In the genomic region with DNA sequence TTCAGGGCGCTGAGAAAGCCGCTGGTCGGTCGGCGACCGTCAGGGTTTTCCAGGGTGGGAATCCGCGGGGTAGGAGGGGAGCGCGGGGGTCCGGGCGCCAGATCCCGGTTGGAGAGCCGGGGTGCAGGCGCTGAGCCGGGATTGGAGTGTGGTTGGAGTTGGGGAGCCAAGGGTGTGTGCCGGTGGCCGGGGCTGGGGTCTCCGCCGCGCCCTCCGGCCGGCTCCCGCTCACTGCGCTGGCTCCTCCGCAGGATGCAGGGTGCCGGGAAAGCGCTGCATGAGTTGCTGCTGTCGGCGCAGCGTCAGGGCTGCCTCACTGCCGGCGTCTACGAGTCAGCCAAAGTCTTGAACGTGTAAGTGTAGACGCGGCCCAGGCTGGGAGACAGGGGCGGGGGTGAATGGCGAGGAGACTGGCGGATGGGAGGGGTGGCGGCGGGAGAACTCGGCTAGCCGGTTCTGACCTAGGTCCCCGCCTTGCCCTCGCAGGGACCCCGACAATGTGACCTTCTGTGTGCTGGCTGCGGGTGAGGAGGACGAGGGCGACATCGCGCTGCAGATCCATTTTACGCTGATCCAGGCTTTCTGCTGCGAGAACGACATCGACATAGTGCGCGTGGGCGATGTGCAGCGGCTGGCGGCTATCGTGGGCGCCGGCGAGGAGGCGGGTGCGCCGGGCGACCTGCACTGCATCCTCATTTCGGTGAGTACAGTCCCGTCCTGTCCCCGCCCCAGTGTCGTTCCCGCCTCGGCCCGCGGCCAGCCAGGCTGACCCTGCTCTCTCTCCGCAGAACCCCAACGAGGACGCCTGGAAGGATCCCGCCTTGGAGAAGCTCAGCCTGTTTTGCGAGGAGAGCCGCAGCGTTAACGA, we compare ENCODE assay signal across 8 cellular contexts.
DNase-seq lines count a peak whose midpoint lies in the region; FAIRE-seq and TF ChIP-seq lines count a peak whose summit lies in the region.

No MANE protein-coding gene starts in this region.

- H3K27ac ChIP-seq in rectal smooth muscle tissue (ENCODE audit: low read depth, low read length) = peak overlapping the region; percentile 89

- H3K36me3 ChIP-seq in rectal smooth muscle tissue (ENCODE audit: control insufficient read depth, insufficient read depth, low read length) = no peaks in the 10 kb centered on the region

- no peaks in the 10 kb centered on the region for H3K27me3 ChIP-seq in rectal smooth muscle tissue (ENCODE audit: control insufficient read depth, insufficient read depth, low read length)

- FAIRE-seq in urothelium cell line (lab: Jason Lieb, UNC) = no peak

- CTCF ChIA-PET in HEK293T (lab: Yijun Ruan, JAX) = interaction anchor here (0.6 to 1.3 kb wide), 2 partner anchors 10 to 494 kb away, joined by 3 to 4 read pairs; no protein-coding TSS in a partner anchor

- peaks cover 3% of the 10 kb centered on the region for H3K4me1 ChIP-seq in rectal smooth muscle tissue (ENCODE audit: control insufficient read depth, insufficient read depth, low read length)

- DNase-seq in AG08396 (ENCODE audit: low spot score) = peak; percentile 57
- peak; percentile 31 for DNase-seq in HEK293T (ENCODE audit: extremely low spot score)
- DNase-seq in T-helper 22 cell (ENCODE audit: low read depth) = peak; percentile 43
- DNase-seq in astrocyte of the hippocampus (ENCODE audit: low read depth, low spot score) = peak; percentile 66
- DNase-seq in hypothalamus (lab: John Stamatoyannopoulos, UW) = peak in 39 of 51 donors; percentile 24 to 89 (median 54)
- DNase-seq in NCI-H1694 treated with DMSO at 0.1 percent for 48 hours (lab: John Stamatoyannopoulos, UW) = no peak
- DNase-seq in urothelium cell line (ENCODE audit: low spot score) = no peak

- peak overlapping the region; percentile 70 for H3K9ac ChIP-seq in rectal smooth muscle tissue (ENCODE audit: low read length)

- POLR2A ChIA-PET in HEK293T (lab: Yijun Ruan, JAX) = interaction anchor here (0.6 to 1.5 kb wide), 6 partner anchors 12 to 490 kb away, joined by 3 to 6 read pairs (median 4); no protein-coding TSS in a partner anchor

- H3K4me3 ChIP-seq in rectal smooth muscle tissue (ENCODE audit: low read length) = peak overlapping the region; percentile 78

TF ChIP-seq in HEK293T, 16 proteins besides CTCF, POLR2A, EP300 and RAD21:
- TF ChIP-seq FOXA1 (IDR thresholded peaks at IDR 0.05) = no peak
- TF ChIP-seq L3MBTL2 (conservative IDR thresholded peaks at IDR 0.05) = no peak
- no peak for TF ChIP-seq ELF4 (IDR thresholded peaks at IDR 0.05)

Comparison
In these comparisons a context has a peak if more than half of its experiments do, and no peak if none do; other contexts are left out.
1. DNase-seq: peak in AG08396 (single experiment), HEK293T (single experiment), T-helper 22 cell (single experiment), astrocyte of the hippocampus (single experiment) and hypothalamus (39 of 51); none in NCI-H1694 treated with DMSO at 0.1 percent for 48 hours (single experiment) and urothelium cell line (single experiment).